ENCODE assay signal across 12 cellular contexts in genomic region chr6:157861814-157862213, GRCh38. TPM values are rescaled to one million over a fixed set of nuclear protein-coding genes. Genes with fewer than 3 reads are reported as not detected.
DNase-seq lines count a peak whose midpoint lies in the region; ATAC-seq and TF ChIP-seq lines count a peak whose summit lies in the region.
"Had no signal": no experiment of that assay in that cellular context is flagged by ENCODE, and none has a peak within 500 bp of the region (broad histone marks: within the 10 kb centered on the region; RNA-seq: fewer than 3 reads in every experiment).

No MANE protein-coding gene starts in this region.

- in situ Hi-C loops in brain microvascular endothelial cell (cut with HindIII; ENCODE audit: low pct_ligation_motif_present, low sequenced_read_pairs), result no loop called here

- no peak overlapping the region for H3K27ac ChIP-seq in HEK293 (ENCODE audit: extremely low read depth, low read depth, low read length)
- H3K27ac ChIP-seq in brain microvascular endothelial cell, result no peak overlapping the region
- no peak overlapping the region for H3K27ac ChIP-seq in CD4-positive, alpha-beta memory T cell (ENCODE audit: low read depth, low read length)

- no peaks in the 10 kb centered on the region for H3K27me3 ChIP-seq in brain microvascular endothelial cell (replicated peaks)
- no peaks in the 10 kb centered on the region for H3K27me3 ChIP-seq in CD4-positive, alpha-beta memory T cell (ENCODE audit: insufficient read depth, low read length)
- H3K27me3 ChIP-seq: BE2C had no signal

- CTCF ChIA-PET in HEK293 (lab: Yijun Ruan, JAX), result interaction anchor here (0.5 to 5.9 kb wide), 3 partner anchors 13 to 194 kb away, joined by 3 to 49 read pairs (median 7); no protein-coding TSS in a partner anchor
- CTCF ChIA-PET in CD4-positive, alpha-beta memory T cell (lab: Charles Lee; ENCODE audit: partially characterized antibody), result interaction anchor here (1.8 kb wide), 1 partner anchor 12 kb away, joined by 5 read pairs; no protein-coding TSS in a partner anchor

- H3K4me3 Mint-ChIP-seq in CD4-positive, alpha-beta memory T cell, result no peak overlapping the region

- H3K9me3 ChIP-seq in HEK293 (ENCODE audit: control insufficient read depth, insufficient read depth, low read depth, low read length), result no peaks in the 10 kb centered on the region
- no peaks in the 10 kb centered on the region for H3K9me3 ChIP-seq in CD4-positive, alpha-beta memory T cell (ENCODE audit: control insufficient read depth in 1 of 2, low read length in 2 of 2)
- H3K9me3 ChIP-seq: BE2C had no signal

- H3K27me3 Mint-ChIP-seq in CD4-positive, alpha-beta memory T cell, result peaks cover 0 to 1% of the 10 kb centered on the region in 2 donors

- DNase-seq in A172 (ENCODE audit: low spot score) (peak; percentile 7), brain microvascular endothelial cell (peak; percentile 53), iris pigment epithelial cell (ENCODE audit: low read depth) (peak; percentile 78), cerebellar cortex (ENCODE audit: low spot score) (no peak), foreskin melanocyte (no peak)
- no peak for DNase-seq in CD4-positive, alpha-beta memory T cell
- DNase-seq: activated naive CD4-positive, alpha-beta T cell treated with Interleukin-2 at 50 U/mL for 16 hours; KG1; T1000 had no signal

- no peak overlapping the region for H3K4me3 ChIP-seq in HEK293 (ENCODE audit: low read depth, low read length)
- H3K4me3 ChIP-seq in brain microvascular endothelial cell (ENCODE audit: low read depth, low read length), result no peak overlapping the region
- H3K4me3 ChIP-seq in CD4-positive, alpha-beta memory T cell (ENCODE audit: low read length in 2 of 2), result no peak overlapping the region

- peaks cover 0 to 3% of the 10 kb centered on the region in 2 donors for H3K36me3 Mint-ChIP-seq in CD4-positive, alpha-beta memory T cell

- POLR2A ChIA-PET in HEK293 (lab: Yijun Ruan, JAX), result no interaction called here
- POLR2A ChIA-PET in CD4-positive, alpha-beta memory T cell (lab: Charles Lee; ENCODE audit: partially characterized antibody), result interaction anchor here (1.5 kb wide), 1 partner anchor 23 kb away, joined by 3 read pairs; no protein-coding TSS in a partner anchor

- TF ChIP-seq CTCF in HEK293 (tag by site-specific recombination; IDR thresholded peaks at IDR 0.05), result no peak
- TF ChIP-seq CTCF in brain microvascular endothelial cell (IDR thresholded peaks at IDR 0.05; ENCODE audit: low read depth, low read length, missing control alignments), result no peak

- H3K27ac Mint-ChIP-seq in CD4-positive, alpha-beta memory T cell, result no peak overlapping the region

- peaks cover 29 to 63% (median 36%) of the 10 kb centered on the region in 4 donors for H3K4me1 Mint-ChIP-seq in CD4-positive, alpha-beta memory T cell

- no peak for ATAC-seq in GM19035 (IDR thresholded peaks at IDR 0.05; ENCODE audit: unreplicated experiment)

- H3K4me1 ChIP-seq in HEK293 (ENCODE audit: control insufficient read depth, insufficient read depth, low read length), result peaks cover 30% of the 10 kb centered on the region
- H3K4me1 ChIP-seq in CD4-positive, alpha-beta memory T cell (ENCODE audit: insufficient read depth, low read length), result peaks cover 46% of the 10 kb centered on the region

- intact Hi-C loops in CD4-positive, alpha-beta memory T cell (cut with micrococcal nuclease), result no loop called here

- peaks cover 0 to 2% (median 0%) of the 10 kb centered on the region in 8 donors for H3K9me3 Mint-ChIP-seq in CD4-positive, alpha-beta memory T cell

- H3K36me3 ChIP-seq in HEK293 (ENCODE audit: control insufficient read depth in 2 of 2, insufficient read depth in 1 of 2, low read length in 2 of 2) (no peaks in the 10 kb centered on the region), brain microvascular endothelial cell (replicated peaks) (no peaks in the 10 kb centered on the region)
- H3K36me3 ChIP-seq in CD4-positive, alpha-beta memory T cell (ENCODE audit: insufficient read depth, low read length), result no peaks in the 10 kb centered on the region
- H3K36me3 ChIP-seq: BE2C had no signal

TF ChIP-seq in HEK293, 187 proteins besides CTCF, POLR2A, EP300 and RAD21:
- no peak for TF ChIP-seq ZNF433 (tag by site-specific recombination; IDR thresholded peaks at IDR 0.05; ENCODE audit: low read depth)
- peak; percentile 46; the same call in 1 of the 2 replicates for TF ChIP-seq ZFHX2 (tag by site-specific recombination; conservative IDR thresholded peaks at IDR 0.05)
- TF ChIP-seq SP2 (tag by site-specific recombination; IDR thresholded peaks at IDR 0.05), result no peak

RNA-seq across cellular contexts. Expression of gene SNX9, which starts 38.8 kb away (rescaled TPM):
- 22.5 and 24.5 TPM in 2 replicates for total RNA-seq in A172 (2014; rRNA removed; shearing (Covaris generic))
- 10 to 100 TPM; 21.5 to 21.9 TPM for total RNA-seq in CD4-positive, alpha-beta memory T cell
- polyA plus RNA-seq in CD4-positive, alpha-beta memory T cell, result 10 to 100 TPM; 12.9 to 19.4 TPM

Comparison
In these comparisons a context has a peak if more than half of its experiments do, and no peak if none do; other contexts are left out.
1. DNase-seq: peak in A172 (single experiment), brain microvascular endothelial cell (single experiment) and iris pigment epithelial cell (single experiment); none in cerebellar cortex (single experiment), CD4-positive, alpha-beta memory T cell (0 of 5) and foreskin melanocyte (single experiment).